ENCODE assay signal across 33 cellular contexts in genomic region chr12:107355612-107356011, GRCh38.
"Had no signal": no experiment of that assay in that cellular context is flagged by ENCODE, and none has a peak within 500 bp of the region (broad histone marks: within the 10 kb centered on the region; RNA-seq: fewer than 3 reads in every experiment).

No MANE protein-coding gene starts in this region.

- H3K27ac ChIP-seq: adrenal gland, body of pancreas, brain microvascular endothelial cell, breast epithelium, VCaP had no signal

- H3K4me3 ChIP-seq: adrenal gland, body of pancreas, breast epithelium had no signal

- DNase-seq: activated B cell treated with CpG ODN at 0.5 μM for 24 hours; activated CD4-positive, alpha-beta memory T cell treated with anti-CD3 and anti-CD28 coated beads for 36 hours; activated CD4-positive, alpha-beta T cell treated with anti-CD3 and anti-CD28 coated beads for 4 hours; activated CD4-positive, alpha-beta T cell treated with anti-CD3 and anti-CD28 coated beads, Interleukin-2, amount 10 ng/mL, durations not matched to agents 24 days and 14 days; activated CD4-positive, alpha-beta T cell treated with anti-CD3 and anti-CD28 coated beads, Interleukin-2, amount 50 U/mL, for 1 hour; activated CD4-positive, alpha-beta T cell treated with anti-CD3 and anti-CD28 coated beads, Interleukin-2, amount 50 U/mL, for 4 hours; activated CD4-positive, CD25-positive, alpha-beta regulatory T cell treated with anti-CD3 and anti-CD28 coated beads, Interleukin-2, amount 50 U/mL, for 72 hours; activated CD8-positive, alpha-beta memory T cell treated with anti-CD3 and anti-CD28 coated beads, Interleukin-2, amount 50 U/mL, for 4 hours; activated CD8-positive, alpha-beta T cell treated with anti-CD3 and anti-CD28 coated beads for 36 hours; activated effector memory CD4-positive, alpha-beta T cell treated with anti-CD3 and anti-CD28 coated beads, Interleukin-2, amount 50 U/mL, for 16 hours; activated gamma-delta T cell treated with Interleukin-2 at 50 U/mL for 16 hours; activated naive CD4-positive, alpha-beta T cell; activated naive CD4-positive, alpha-beta T cell treated with anti-CD3 and anti-CD28 coated beads for 36 hours; activated naive CD4-positive, alpha-beta T cell treated with anti-CD3 and anti-CD28 coated beads, Interleukin-2, amount 50 U/mL, for 16 hours; activated naive CD8-positive, alpha-beta T cell treated with anti-CD3 and anti-CD28 coated beads for 36 hours; activated T-cell treated with anti-CD3 and anti-CD28 coated beads for 4 hours; activated T-cell treated with anti-CD3 and anti-CD28 coated beads, Interleukin-2, amount 50 U/mL, for 1 hour; activated T-cell treated with anti-CD3 and anti-CD28 coated beads, Interleukin-2, amount 50 U/mL, for 4 hours; activated T-cell treated with anti-CD3 and anti-CD28 coated beads, Interleukin-2, amount 50 U/mL, for 72 hours; adrenal gland; amniotic stem cell; aorta; body of pancreas; brain microvascular endothelial cell; central memory CD4-positive, alpha-beta T cell; T-helper 2 cell; T-helper 9 cell had no signal

- H3K36me3 ChIP-seq: adrenal gland, brain microvascular endothelial cell, breast epithelium had no signal

- H3K9me3 ChIP-seq: adrenal gland, body of pancreas, breast epithelium had no signal

- H3K4me1 ChIP-seq: adrenal gland, body of pancreas, breast epithelium had no signal

- FAIRE-seq: astrocyte, TTC549 had no signal

- ATAC-seq: activated CD8-positive, alpha-beta T cell treated with anti-CD3 and anti-CD28 coated beads for 36 hours; activated naive CD4-positive, alpha-beta T cell treated with anti-CD3 and anti-CD28 coated beads, Interleukin-2, amount 50 U/mL, for 72 hours; activated T-cell treated with anti-CD3 and anti-CD28 coated beads, Interleukin-2, amount 50 U/mL, for 4 hours; activated T-cell treated with anti-CD3 and anti-CD28 coated beads, Interleukin-2, amount 50 U/mL, for 72 hours; activated T-helper 17 cell treated with anti-CD3 and anti-CD28 coated beads, Interleukin-2, amount 50 U/mL, for 72 hours; body of pancreas had no signal

- H3K27me3 ChIP-seq: body of pancreas, brain microvascular endothelial cell, breast epithelium had no signal
